In genomic region chr2:6863792-6864191, GRCh38 we compare ENCODE assay signal across 18 cellular contexts. TPM values are rescaled to one million over a fixed set of nuclear protein-coding genes. Genes with fewer than 3 reads are reported as not detected.
DNase-seq lines count a peak whose midpoint lies in the region; ATAC-seq, FAIRE-seq and TF ChIP-seq lines count a peak whose summit lies in the region.
"Had no signal": no experiment of that assay in that cellular context is flagged by ENCODE, and none has a peak within 500 bp of the region (broad histone marks: within the 10 kb centered on the region; RNA-seq: fewer than 3 reads in every experiment).

No MANE protein-coding gene starts in this region.

- peak overlapping the region in 7 of 8 donors; percentile 74 to 83 (median 79) for H3K4me3 Mint-ChIP-seq in CD4-positive, alpha-beta memory T cell
- H3K4me3 Mint-ChIP-seq: HFFc6 had no signal

- DNase-seq in NCI-H345 (lab: John Stamatoyannopoulos, UW) (peak; percentile 16), NCI-H345 treated with DMSO at 0.1 percent for 48 hours (lab: John Stamatoyannopoulos, UW; ENCODE audit: unreplicated experiment) (no peak), SK-N-DZ (ENCODE audit: low spot score) (peak; percentile 91), kidney (peak; percentile 72), ovary (no peak), caudate nucleus (lab: John Stamatoyannopoulos, UW) (no peak)
- no peak for DNase-seq in CD4-positive, alpha-beta memory T cell
- DNase-seq: ACHN; activated gamma-delta T cell treated with Interleukin-2 at 50 U/mL for 16 hours; cerebellar nuclear complex; HFFc6; mammary epithelial cell; NK-92 treated with Interleukin-12 subunit alpha and Interleukin-12 subunit beta, amount 100 ng/mL, for 24 hours; upper lobe of right lung had no signal

- no peaks in the 10 kb centered on the region for H3K27me3 ChIP-seq in CD4-positive, alpha-beta memory T cell (ENCODE audit: insufficient read depth, low read length)
- H3K27me3 ChIP-seq in ovary, result no peaks in the 10 kb centered on the region
- H3K27me3 ChIP-seq: hepatocyte, upper lobe of right lung had no signal

- H3K4me1 Mint-ChIP-seq in CD4-positive, alpha-beta memory T cell, result peaks cover 12 to 23% (median 17%) of the 10 kb centered on the region in 4 donors

- no peak for TF ChIP-seq EP300 in ovary (IDR thresholded peaks at IDR 0.05)

- peaks cover 22% of the 10 kb centered on the region for H3K4me1 ChIP-seq in CD4-positive, alpha-beta memory T cell (ENCODE audit: insufficient read depth, low read length)
- H3K4me1 ChIP-seq in kidney (ENCODE audit: control insufficient read depth in 1 of 2, insufficient read depth in 1 of 2, low read depth in 1 of 2, low read length in 2 of 2) (peaks cover 0 to 4% of the 10 kb centered on the region in 2 donors), ovary (ENCODE audit: insufficient read depth) (no peaks in the 10 kb centered on the region)

- no peak overlapping the region for H3K9ac ChIP-seq in kidney (ENCODE audit: low read length in 2 of 2)

- ATAC-seq in GM19455 (IDR thresholded peaks at IDR 0.05; ENCODE audit: unreplicated experiment), result no peak
- ATAC-seq: upper lobe of right lung had no signal

- peak overlapping the region in 1 of 7 donors; percentile 65 for H3K27ac Mint-ChIP-seq in CD4-positive, alpha-beta memory T cell
- H3K27ac Mint-ChIP-seq: HFFc6 had no signal

- TF ChIP-seq CTCF in kidney (IDR thresholded peaks at IDR 0.05; ENCODE audit: borderline replicate concordance, extremely low read depth, insufficient read depth) (no peak), ovary (IDR thresholded peaks at IDR 0.05) (no peak)

- H3K9me3 ChIP-seq in CD4-positive, alpha-beta memory T cell (ENCODE audit: control insufficient read depth in 1 of 2, low read length in 2 of 2), result peaks cover 0 to 4% of the 10 kb centered on the region in 2 donors
- H3K9me3 ChIP-seq in kidney (ENCODE audit: control insufficient read depth in 1 of 2, low read length in 2 of 2), result no peaks in the 10 kb centered on the region
- H3K9me3 ChIP-seq in ovary, result peaks cover 0 to 7% of the 10 kb centered on the region in 2 donors
- H3K9me3 ChIP-seq: SJSA1 had no signal

- peaks cover 43 to 48% of the 10 kb centered on the region in 2 donors for H3K36me3 Mint-ChIP-seq in CD4-positive, alpha-beta memory T cell

- WGBS in ovary, 3 donors, result 92 to 95% (median 93%) methylated on average over 6 of the region's 6 CpGs

- CTCF ChIA-PET in CD4-positive, alpha-beta memory T cell (lab: Charles Lee; ENCODE audit: partially characterized antibody), result interaction anchor here (1.5 to 6.8 kb wide), 3 partner anchors 14 to 36 kb away, joined by 4 to 116 read pairs (median 6); partner anchors contain the start of gene RSAD2

- POLR2A ChIA-PET in CD4-positive, alpha-beta memory T cell (lab: Charles Lee; ENCODE audit: partially characterized antibody), result interaction anchor here (4.1 kb wide), 1 partner anchor 14 kb away, joined by 77 read pairs; the partner anchor contains the start of gene RSAD2

- peaks cover 2 to 23% (median 14%) of the 10 kb centered on the region in 8 donors for H3K9me3 Mint-ChIP-seq in CD4-positive, alpha-beta memory T cell

- no peaks in the 10 kb centered on the region for H3K27me3 Mint-ChIP-seq in CD4-positive, alpha-beta memory T cell

- no peak overlapping the region for H3K27ac ChIP-seq in CD4-positive, alpha-beta memory T cell (ENCODE audit: low read depth, low read length)
- no peak overlapping the region for H3K27ac ChIP-seq in kidney (ENCODE audit: low read depth in 2 of 2, low read length in 2 of 2)
- no peak overlapping the region for H3K27ac ChIP-seq in ovary
- H3K27ac ChIP-seq in caudate nucleus (ENCODE audit: low read depth, low read length), result no peak overlapping the region
- H3K27ac ChIP-seq: hepatocyte, SJSA1, upper lobe of right lung had no signal

- intact Hi-C loops in CD4-positive, alpha-beta memory T cell (cut with micrococcal nuclease), result no loop called here
- intact Hi-C loops in kidney (cut with DNase I) (no loop called here), ovary (cut with DNase I) (no loop called here)

- TF ChIP-seq POLR2A in ovary (IDR thresholded peaks at IDR 0.05), result no peak

- FAIRE-seq in kidney (lab: Jason Lieb, UNC), result no peak
- FAIRE-seq: HTR-8/SVneo had no signal

- H3K36me3 ChIP-seq in CD4-positive, alpha-beta memory T cell (ENCODE audit: insufficient read depth, low read length), result peaks cover 4% of the 10 kb centered on the region
- H3K36me3 ChIP-seq in kidney (ENCODE audit: control insufficient read depth in 1 of 2, insufficient read depth in 2 of 2, low read length in 2 of 2) (no peaks in the 10 kb centered on the region), ovary (no peaks in the 10 kb centered on the region)
- H3K36me3 ChIP-seq: SJSA1 had no signal

- H3K4me3 ChIP-seq in CD4-positive, alpha-beta memory T cell (ENCODE audit: low read length in 2 of 2), result no peak overlapping the region
- no peak overlapping the region for H3K4me3 ChIP-seq in kidney (ENCODE audit: low read length in 2 of 2)
- H3K4me3 ChIP-seq in ovary, result no peak overlapping the region
- H3K4me3 ChIP-seq: hepatocyte, SJSA1 had no signal

RNA-seq across cellular contexts. Expression of gene CMPK2, which starts 1.9 kb away (rescaled TPM):
- 1 to 10 TPM; 3.5 to 4.1 TPM for total RNA-seq in CD4-positive, alpha-beta memory T cell
- 1 to 10 TPM; 6.3 to 9.7 TPM for polyA plus RNA-seq in CD4-positive, alpha-beta memory T cell
- 9.5 and 11.1 TPM in 2 replicates for polyA plus RNA-seq in SK-N-DZ (2014; cell fraction: cytosol; rRNA removed)
- 8.0 and 11.9 TPM in 2 replicates for polyA plus RNA-seq in SK-N-DZ (2014; cell fraction: nucleus; rRNA removed)
- total RNA-seq in kidney (4.5 TPM), ovary (1 to 10 TPM; 2.7 to 7.1 (median 4.2) TPM)
- polyA plus RNA-seq in kidney (ENCODE audit: insufficient read depth, low read depth, low replicate concordance) (2.8 TPM), ovary (10 to 100 TPM in 1 of 2 donors, 1 to 10 TPM in 1; 3.1 to 11.5 TPM)
- total RNA-seq: HFFc6 had no signal

RNA-seq across cellular contexts. Expression of gene RSAD2, which starts 13.8 kb away (rescaled TPM):
- 1 to 10 TPM; 3.8 to 4.9 TPM for total RNA-seq in CD4-positive, alpha-beta memory T cell
- 10 to 100 TPM in 1 of 2 donors, 1 to 10 TPM in 1; 5.1 to 10.4 TPM for polyA plus RNA-seq in CD4-positive, alpha-beta memory T cell
- polyA plus RNA-seq in SK-N-DZ (2014; cell fraction: cytosol; rRNA removed), result 0.82 and 1.4 TPM in 2 replicates
- polyA plus RNA-seq in SK-N-DZ (2014; cell fraction: nucleus; rRNA removed), result 0.27 and 0.92 TPM in 2 replicates
- 4.5 TPM for total RNA-seq in kidney
- polyA plus RNA-seq in kidney (ENCODE audit: insufficient read depth, low read depth, low replicate concordance), result 4.3 TPM
- total RNA-seq in ovary, result 1 to 10 TPM; 1.9 to 9.2 (median 4.5) TPM
- 10 to 100 TPM in 1 of 2 donors, 1 to 10 TPM in 1; 4.7 to 11.1 TPM for polyA plus RNA-seq in ovary
- total RNA-seq: HFFc6, SJSA1 had no signal

RNA-seq across cellular contexts. Expression of gene RNF144A, which starts 53.4 kb away (rescaled TPM):
- total RNA-seq in CD4-positive, alpha-beta memory T cell, result 10 to 100 TPM; 34.3 to 41.1 TPM
- 10 to 100 TPM in 1 of 2 donors, 1 to 10 TPM in 1; 3.9 to 13.3 TPM for polyA plus RNA-seq in CD4-positive, alpha-beta memory T cell
- 46.9 and 51.9 TPM in 2 replicates for polyA plus RNA-seq in SK-N-DZ (2014; cell fraction: cytosol; rRNA removed)
- polyA plus RNA-seq in SK-N-DZ (2014; cell fraction: nucleus; rRNA removed), result 41.2 and 42.1 TPM in 2 replicates
- total RNA-seq in kidney (12.3 TPM), ovary (10 to 100 TPM; 19.1 to 47.7 (median 25.3) TPM)
- polyA plus RNA-seq in kidney (ENCODE audit: insufficient read depth, low read depth, low replicate concordance) (4.2 TPM), ovary (10 to 100 TPM; 10.4 to 23.4 TPM)
- total RNA-seq: HFFc6 had no signal

Comparison
In these comparisons a context has a peak if more than half of its experiments do, and no peak if none do; other contexts are left out.
1. DNase-seq: peak in NCI-H345 (single experiment), SK-N-DZ (single experiment) and kidney (single experiment); none in NCI-H345 treated with DMSO at 0.1 percent for 48 hours (single experiment), CD4-positive, alpha-beta memory T cell (0 of 5), ovary (0 of 5) and caudate nucleus (0 of 61).